Comparison of ENCODE assay signal across 1 cellular context in the genomic region with DNA sequence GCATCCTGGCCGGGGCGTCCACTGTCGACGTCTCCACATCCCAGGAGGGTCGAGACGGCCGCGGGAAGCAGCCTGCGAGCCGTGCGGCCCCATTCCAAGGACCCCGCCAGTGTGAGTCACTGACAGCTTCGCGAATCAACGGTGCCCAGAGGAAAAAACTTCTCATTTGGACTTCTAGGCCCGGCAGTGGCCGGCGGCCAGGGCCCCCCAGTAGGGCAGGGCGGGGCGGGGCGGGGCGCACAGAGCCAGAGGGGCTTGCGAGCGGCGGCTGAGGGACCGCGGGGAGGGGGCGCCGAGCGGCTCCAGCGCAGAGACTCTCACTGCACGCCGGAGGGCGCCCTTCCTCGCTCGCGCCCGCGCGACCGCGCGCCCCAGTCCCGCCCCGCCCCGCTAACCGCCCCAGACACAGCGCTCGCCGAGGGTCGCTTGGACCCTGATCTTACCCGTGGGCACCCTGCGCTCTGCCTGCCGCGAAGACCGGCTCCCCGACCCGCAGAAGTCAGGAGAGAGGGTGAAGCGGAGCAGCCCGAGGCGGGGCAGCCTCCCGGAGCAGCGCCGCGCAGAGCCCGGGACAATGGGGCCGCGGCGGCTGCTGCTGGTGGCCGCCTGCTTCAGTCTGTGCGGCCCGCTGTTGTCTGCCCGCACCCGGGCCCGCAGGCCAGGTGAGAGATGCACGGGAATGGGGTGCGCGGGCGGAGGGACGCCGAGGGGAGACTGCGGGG.
TF ChIP-seq lines count a peak whose summit lies in the region.

TSS of gene F2R (plus strand) at position 393 of the 722 bp plus-strand sequence. CDS start at position 575, 182 bp downstream.

TF ChIP-seq in HepG2, 621 proteins besides CTCF, POLR2A, EP300 and RAD21 (continued from another document and continues in another):
- TF ChIP-seq, protein P1, sequence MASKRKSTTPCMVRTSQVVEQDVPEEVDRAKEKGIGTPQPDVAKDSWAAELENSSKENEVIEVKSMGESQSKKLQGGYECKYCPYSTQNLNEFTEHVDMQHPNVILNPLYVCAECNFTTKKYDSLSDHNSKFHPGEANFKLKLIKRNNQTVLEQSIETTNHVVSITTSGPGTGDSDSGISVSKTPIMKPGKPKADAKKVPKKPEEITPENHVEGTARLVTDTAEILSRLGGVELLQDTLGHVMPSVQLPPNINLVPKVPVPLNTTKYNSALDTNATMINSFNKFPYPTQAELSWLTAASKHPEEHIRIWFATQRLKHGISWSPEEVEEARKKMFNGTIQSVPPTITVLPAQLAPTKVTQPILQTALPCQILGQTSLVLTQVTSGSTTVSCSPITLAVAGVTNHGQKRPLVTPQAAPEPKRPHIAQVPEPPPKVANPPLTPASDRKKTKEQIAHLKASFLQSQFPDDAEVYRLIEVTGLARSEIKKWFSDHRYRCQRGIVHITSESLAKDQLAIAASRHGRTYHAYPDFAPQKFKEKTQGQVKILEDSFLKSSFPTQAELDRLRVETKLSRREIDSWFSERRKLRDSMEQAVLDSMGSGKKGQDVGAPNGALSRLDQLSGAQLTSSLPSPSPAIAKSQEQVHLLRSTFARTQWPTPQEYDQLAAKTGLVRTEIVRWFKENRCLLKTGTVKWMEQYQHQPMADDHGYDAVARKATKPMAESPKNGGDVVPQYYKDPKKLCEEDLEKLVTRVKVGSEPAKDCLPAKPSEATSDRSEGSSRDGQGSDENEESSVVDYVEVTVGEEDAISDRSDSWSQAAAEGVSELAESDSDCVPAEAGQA (IDR thresholded peaks at IDR 0.05; ENCODE audit: low read depth), result no peak
- TF ChIP-seq, protein P1 (CRISPR knock-in tag; IDR thresholded peaks at IDR 0.05; ENCODE audit: borderline replicate concordance), result no peak
- no peak for TF ChIP-seq ZNF12 (CRISPR knock-in tag; IDR thresholded peaks at IDR 0.05)
- TF ChIP-seq ZNF782 (CRISPR knock-in tag; IDR thresholded peaks at IDR 0.05; ENCODE audit: borderline replicate concordance), result no peak
- 0 out of 2 replicates have a peak, but pooled peaks have one; percentile 16 for TF ChIP-seq SMYD3 (CRISPR knock-in tag; IDR thresholded peaks at IDR 0.05)
- TF ChIP-seq ZBTB38 (CRISPR knock-in tag; IDR thresholded peaks at IDR 0.05), result peak; percentile 28; the same call in 1 of the 2 replicates
- TF ChIP-seq NR2C2 (CRISPR knock-in tag; IDR thresholded peaks at IDR 0.05; ENCODE audit: borderline replicate concordance), result no peak
- peak; percentile 30; the same call in 1 of the 2 replicates for TF ChIP-seq HOXA3 (CRISPR knock-in tag; IDR thresholded peaks at IDR 0.05)
- no peak for TF ChIP-seq MEIS1 (CRISPR knock-in tag; IDR thresholded peaks at IDR 0.05; ENCODE audit: borderline replicate concordance)
- no peak for TF ChIP-seq ZBTB25 (CRISPR knock-in tag; IDR thresholded peaks at IDR 0.05)
- TF ChIP-seq SOX6 (IDR thresholded peaks at IDR 0.05), result no peak
- no peak; the same call in 1 of the 2 replicates for TF ChIP-seq SOX6 (CRISPR knock-in tag; IDR thresholded peaks at IDR 0.05)
- TF ChIP-seq PLSCR1 (CRISPR knock-in tag; IDR thresholded peaks at IDR 0.05; ENCODE audit: borderline replicate concordance), result no peak
- TF ChIP-seq ZNF678 (CRISPR knock-in tag; IDR thresholded peaks at IDR 0.05), result no peak
- no peak for TF ChIP-seq ZSCAN21 (CRISPR knock-in tag; IDR thresholded peaks at IDR 0.05; ENCODE audit: borderline replicate concordance)
- no peak; the same call in 1 of the 2 replicates for TF ChIP-seq ZNF232 (CRISPR knock-in tag; IDR thresholded peaks at IDR 0.05; ENCODE audit: borderline replicate concordance)
- TF ChIP-seq THYN1 (CRISPR knock-in tag; IDR thresholded peaks at IDR 0.05; ENCODE audit: borderline replicate concordance, low read depth), result no peak
- TF ChIP-seq ZNF101 (CRISPR knock-in tag; IDR thresholded peaks at IDR 0.05; ENCODE audit: borderline replicate concordance, low read depth), result no peak
- no peak for TF ChIP-seq ZBTB40 (IDR thresholded peaks at IDR 0.05)
- TF ChIP-seq ZBTB40 (CRISPR knock-in tag; IDR thresholded peaks at IDR 0.05), result no peak
- TF ChIP-seq, protein P2, sequence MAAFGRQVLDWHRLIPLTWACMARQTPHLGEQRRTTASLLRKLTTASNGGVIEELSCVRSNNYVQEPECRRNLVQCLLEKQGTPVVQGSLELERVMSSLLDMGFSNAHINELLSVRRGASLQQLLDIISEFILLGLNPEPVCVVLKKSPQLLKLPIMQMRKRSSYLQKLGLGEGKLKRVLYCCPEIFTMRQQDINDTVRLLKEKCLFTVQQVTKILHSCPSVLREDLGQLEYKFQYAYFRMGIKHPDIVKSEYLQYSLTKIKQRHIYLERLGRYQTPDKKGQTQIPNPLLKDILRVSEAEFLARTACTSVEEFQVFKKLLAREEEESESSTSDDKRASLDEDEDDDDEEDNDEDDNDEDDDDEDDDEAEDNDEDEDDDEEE (CRISPR knock-in tag; IDR thresholded peaks at IDR 0.05), result 0 out of 2 replicates have a peak, but pooled peaks have one; percentile 70
- TF ChIP-seq NAIF1 (CRISPR knock-in tag; IDR thresholded peaks at IDR 0.05; ENCODE audit: borderline replicate concordance), result no peak
- TF ChIP-seq REXO4 (CRISPR knock-in tag; IDR thresholded peaks at IDR 0.05; ENCODE audit: borderline replicate concordance), result no peak
- no peak for TF ChIP-seq ZNF503 (CRISPR knock-in tag; IDR thresholded peaks at IDR 0.05)
- TF ChIP-seq PHF21A (CRISPR knock-in tag; IDR thresholded peaks at IDR 0.05), result no peak
- TF ChIP-seq ZNF652 (CRISPR knock-in tag; IDR thresholded peaks at IDR 0.05; ENCODE audit: borderline replicate concordance, low read depth), result no peak
- TF ChIP-seq ZBTB8A (CRISPR knock-in tag; IDR thresholded peaks at IDR 0.05; ENCODE audit: borderline replicate concordance, low read depth), result no peak
- TF ChIP-seq PAXIP1 (CRISPR knock-in tag; conservative IDR thresholded peaks at IDR 0.05), result no peak
